ENCODE assay signal across 16 cellular contexts in genomic region chr14:102185360-102185759, GRCh38. TPM values are rescaled to one million over a fixed set of nuclear protein-coding genes. Genes with fewer than 3 reads are reported as not detected.
DNase-seq lines count a peak whose midpoint lies in the region; ATAC-seq, FAIRE-seq and TF ChIP-seq lines count a peak whose summit lies in the region.
"Had no signal": no experiment of that assay in that cellular context is flagged by ENCODE, and none has a peak within 500 bp of the region (broad histone marks: within the 10 kb centered on the region; RNA-seq: fewer than 3 reads in every experiment).

No MANE protein-coding gene starts in this region.

- H2BK120ac ChIP-seq in H9 (ENCODE audit: low read depth, low read length, poor library complexity, severe bottlenecking), result no peak overlapping the region

- H2BK15ac ChIP-seq in H9 (ENCODE audit: low read depth, low read length), result no peak overlapping the region

- no peak overlapping the region for H3K27ac ChIP-seq in H9 (ENCODE audit: insufficient read length, low read depth, low read length)
- H3K27ac ChIP-seq: KMS-11, tibial artery had no signal

- H3K36me3 Mint-ChIP-seq in H9 (ENCODE audit: insufficient read depth in 1 of 3, low read depth in 3 of 3), result no peaks in the 10 kb centered on the region

- H3K27me3 ChIP-seq in H9 (ENCODE audit: insufficient read depth, low read length) (no peaks in the 10 kb centered on the region), bronchial epithelial cell (ENCODE audit: control insufficient read depth, insufficient read depth, low read length) (no peaks in the 10 kb centered on the region)
- H3K27me3 ChIP-seq: breast epithelium, tibial artery had no signal

- peaks cover 14% of the 10 kb centered on the region; the same call in 1 of the 2 replicates for H3K79me2 ChIP-seq in H9 (ENCODE audit: insufficient read depth, low read length)

- H3K27me3 Mint-ChIP-seq in H9 (ENCODE audit: low read depth), result no peaks in the 10 kb centered on the region

- H2BK20ac ChIP-seq in H9 (ENCODE audit: low read depth, low read length, poor library complexity, severe bottlenecking), result no peak overlapping the region

- no peaks in the 10 kb centered on the region for H3K9me3 ChIP-seq in H9 (ENCODE audit: control insufficient read depth, low read depth, low read length)
- H3K9me3 ChIP-seq: breast epithelium, tibial artery had no signal

- no peak overlapping the region for H4K8ac ChIP-seq in H9 (replicated peaks; ENCODE audit: insufficient read length, low read depth, low read length)

- H2BK12ac ChIP-seq in H9 (ENCODE audit: insufficient read length, low read depth, low read length), result no peak overlapping the region

- no peaks in the 10 kb centered on the region for H3K36me3 ChIP-seq in bronchial epithelial cell (ENCODE audit: control insufficient read depth, insufficient read depth, low read length)
- H3K36me3 ChIP-seq: breast epithelium, tibial artery had no signal

- TF ChIP-seq CTCF in H9 (conservative IDR thresholded peaks at IDR 0.05) (no peak), bronchial epithelial cell (IDR thresholded peaks at IDR 0.05; ENCODE audit: insufficient read depth, low read length, severe bottlenecking) (no peak)

- H3K27ac Mint-ChIP-seq in H9, result peak overlapping the region in 2 of 3 experiments; percentile 21 to 79; a peak in 2 of 7 replicates

- FAIRE-seq in bronchial epithelial cell (lab: Jason Lieb, UNC), result no peak
- FAIRE-seq: endothelial cell of umbilical vein had no signal

- peak overlapping the region; percentile 46 for H3K18ac ChIP-seq in H9 (ENCODE audit: insufficient read length, low read depth, low read length)

- no peak overlapping the region for H3K56ac ChIP-seq in H9 (ENCODE audit: insufficient read length, low read depth, low read length)

- no peak overlapping the region for H2AK5ac ChIP-seq in H9 (ENCODE audit: insufficient read length, low read length)

- DNase-seq in H9 (no peak), NCI-H460 (ENCODE audit: extremely low read depth, low read depth) (peak; percentile 87), bronchial epithelial cell (ENCODE audit: low read depth) (peak; percentile 24), renal cortical epithelial cell (ENCODE audit: low read depth) (peak; percentile 47), NCI-H1092 treated with DMSO at 0.1 percent for 48 hours (lab: John Stamatoyannopoulos, UW) (no peak), kidney tubule cell (ENCODE audit: low spot score) (no peak), epidermal melanocyte (ENCODE audit: insufficient read length, low spot score) (no peak)
- DNase-seq: activated CD4-positive, alpha-beta T cell treated with anti-CD3 and anti-CD28 coated beads for 48 hours; NCI-H2081; OCI-M1; SW 1271; tibial artery had no signal

- H3K14ac ChIP-seq in H9 (ENCODE audit: insufficient read depth, low read length), result no peak overlapping the region

- H2BK5ac ChIP-seq in H9 (ENCODE audit: insufficient read length, low read length), result no peak overlapping the region

- H3K79me1 ChIP-seq in H9 (ENCODE audit: insufficient read depth, low read depth, low read length, poor library complexity, severe bottlenecking), result peaks cover 9% of the 10 kb centered on the region

- H2AFZ ChIP-seq in H9 (ENCODE audit: low read length), result no peak overlapping the region

- no peak overlapping the region for H3T11ph ChIP-seq in H9 (ENCODE audit: low read length)

- no peak overlapping the region for H4K91ac ChIP-seq in H9 (ENCODE audit: insufficient read length, low read depth, low read length)

- no peak overlapping the region for H3K23ac ChIP-seq in H9 (ENCODE audit: insufficient read length, low read depth, low read length)

- WGBS in H9 (ENCODE audit: extremely low coverage, insufficient read length, low lambda C conversion rate), result no CpG with 5 or more reads among the region's 8 CpGs

- no peak overlapping the region for H3K4me3 Mint-ChIP-seq in H9

- no peaks in the 10 kb centered on the region for H3K23me2 ChIP-seq in H9 (ENCODE audit: insufficient read length, low read depth, low read length, poor library complexity, severe bottlenecking)

- no peak overlapping the region for H3K4me2 ChIP-seq in H9 (ENCODE audit: insufficient read depth, insufficient read length, low read length)
- H3K4me2 ChIP-seq: KMS-11 had no signal

- no peak overlapping the region for H3K9ac ChIP-seq in H9 (ENCODE audit: extremely low read depth, insufficient read length, low read length)
- H3K9ac ChIP-seq: KMS-11 had no signal

- no peaks in the 10 kb centered on the region; the same call in 1 of the 2 replicates for H3K4me1 ChIP-seq in H9 (ENCODE audit: insufficient read depth, low read length)

- H3K9me3 Mint-ChIP-seq in H9, result no peaks in the 10 kb centered on the region

- no peak overlapping the region for H3K4me3 ChIP-seq in bronchial epithelial cell (ENCODE audit: low read depth, low read length)
- H3K4me3 ChIP-seq: breast epithelium, tibial artery had no signal

- H4K20me1 ChIP-seq in H9 (ENCODE audit: control insufficient read depth, insufficient read depth, insufficient read length), result no peaks in the 10 kb centered on the region

- peaks cover 31 to 35% of the 10 kb centered on the region in 2 experiments for H3K4me1 Mint-ChIP-seq in H9

- no peak overlapping the region for H3K4ac ChIP-seq in H9 (ENCODE audit: low read depth, low read length)

- H4K5ac ChIP-seq in H9 (ENCODE audit: insufficient read length, low read depth, low read length), result no peak overlapping the region

- no peak for ATAC-seq in GM18873 (IDR thresholded peaks at IDR 0.05; ENCODE audit: low FRiP score, unreplicated experiment)

RNA-seq across cellular contexts. Expression of gene WDR20, which starts 45.7 kb away (rescaled TPM):
- total RNA-seq in H9 (2021) (31.6 and 35.2 TPM in 2 replicates), bronchial epithelial cell (18.9 and 20.0 TPM in 2 replicates), renal cortical epithelial cell (18.4 and 25.3 TPM in 2 replicates)
- total RNA-seq in NCI-H460 (2014; rRNA removed; shearing (Covaris generic)), result 20.2 and 22.5 TPM in 2 replicates
- polyA plus RNA-seq in NCI-H460 (2014; cell fraction: nucleus; rRNA removed), result 17.1 and 18.5 TPM in 2 replicates

Comparison
In these comparisons a context has a peak if more than half of its experiments do, and no peak if none do; other contexts are left out.
1. DNase-seq: peak in NCI-H460 (single experiment), bronchial epithelial cell (single experiment) and renal cortical epithelial cell (single experiment); none in H9 (single experiment), NCI-H1092 treated with DMSO at 0.1 percent for 48 hours (single experiment), kidney tubule cell (single experiment) and epidermal melanocyte (single experiment).